21 cellular contexts compared by ENCODE assay signal in the genomic region with DNA sequence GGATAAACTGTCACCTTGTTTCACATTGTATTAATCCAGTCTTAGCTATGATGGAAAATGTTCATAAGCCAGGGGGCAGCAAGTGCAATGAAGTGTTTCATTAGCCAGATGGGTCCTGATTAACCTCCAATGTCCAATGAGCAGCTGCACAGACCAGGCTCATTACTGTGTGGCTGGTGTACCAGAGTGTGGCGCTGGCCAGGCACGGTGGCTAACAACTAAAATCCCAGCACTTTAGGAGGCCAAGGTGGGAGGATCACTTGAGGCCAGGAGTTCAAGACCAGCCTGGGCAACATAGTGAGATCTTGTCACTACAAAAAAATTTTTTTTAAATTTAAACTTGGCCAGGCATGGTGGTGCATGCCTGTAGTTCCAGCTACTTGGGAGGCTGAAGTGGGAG.
A peak's percentile ranks its signal among the peaks of the same experiment; 100 is the strongest.
DNase-seq lines count a peak whose midpoint lies in the region; FAIRE-seq and TF ChIP-seq lines count a peak whose summit lies in the region.
"Had no signal": no experiment of that assay in that cellular context is flagged by ENCODE, and none has a peak within 500 bp of the region (broad histone marks: within the 10 kb centered on the region; RNA-seq: fewer than 3 reads in every experiment).

No MANE protein-coding gene starts in this region.

- no peak overlapping the region for H3K4me3 ChIP-seq in AG09309 (ENCODE audit: control insufficient read depth, low read depth, low read length)

- DNase-seq in AG09309 (ENCODE audit: low read depth) (no peak), EL (peak; percentile 32), NCI-H524 treated with DMSO at 0.1 percent for 48 hours (lab: John Stamatoyannopoulos, UW) (peak; percentile 74), fibroblast of gingiva (ENCODE audit: low read depth) (peak; percentile 20), GM19239 (ENCODE audit: insufficient read length, low spot score) (no peak), superior temporal gyrus (ENCODE audit: extremely low spot score) (no peak), H4 (ENCODE audit: low spot score) (no peak)
- DNase-seq in stimulated activated CD4-positive, alpha-beta T cell treated with anti-CD3 and anti-CD28 coated beads, Interleukin-2, amount 100 ng/mL, for 24 hours: no peak
- DNase-seq: activated CD4-positive, alpha-beta T cell treated with anti-CD3 and anti-CD28 coated beads, Interleukin-2, amount 50 U/mL, for 48 hours; activated naive CD4-positive, alpha-beta T cell; activated T-cell treated with anti-CD3 and anti-CD28 coated beads for 4 hours; caudate nucleus; CD4-positive, CD25-positive, alpha-beta regulatory T cell; DMS79 treated with DMSO at 0.1 percent for 48 hours; glutamatergic neuron; GOT3; midbrain; NCI-H187 treated with DMSO at 0.1 percent for 48 hours; Right ventricle myocardium superior; stimulated activated CD4-positive, alpha-beta T cell treated with anti-CD3 and anti-CD28 coated beads, Interleukin-4, amount 100 ng/mL, for 4 hours had no signal

- FAIRE-seq in GM19239 (lab: Jason Lieb, UNC): no peak
- FAIRE-seq: GM18507 had no signal

- TF ChIP-seq CTCF in AG09309 (IDR thresholded peaks at IDR 0.05; ENCODE audit: control insufficient read depth, insufficient read depth, low read depth, low read length, missing control alignments): peak; percentile 20

Comparison
In these comparisons a context has a peak if more than half of its experiments do, and no peak if none do; other contexts are left out.
1. DNase-seq: peak in EL (single experiment), NCI-H524 treated with DMSO at 0.1 percent for 48 hours (single experiment) and fibroblast of gingiva (single experiment); none in AG09309 (single experiment), stimulated activated CD4-positive, alpha-beta T cell treated with anti-CD3 and anti-CD28 coated beads, Interleukin-2, amount 100 ng/mL, for 24 hours (0 of 2), GM19239 (single experiment), superior temporal gyrus (single experiment) and H4 (single experiment).